In genomic region chr7:32586291-32587221, GRCh38 we compare ENCODE assay signal across 8 cellular contexts.
DNase-seq lines count a peak whose midpoint lies in the region; ATAC-seq and TF ChIP-seq lines count a peak whose summit lies in the region.

No MANE protein-coding gene starts in this region.

- 0 out of 2 replicates have a peak overlapping the region, but pooled peaks have one; percentile 18 for H3K9ac ChIP-seq in iPS-20b (ENCODE audit: low read depth, low read length)

- peaks cover 43% of the 10 kb centered on the region for H3K4me1 Mint-ChIP-seq in activated CD4-positive, alpha-beta memory T cell treated with anti-CD3 and anti-CD28 coated beads, Interleukin-2, amount 10 ng/mL, durations not matched to agents 7 days and 5 days

- DNase-seq in SKM-1 (lab: John Stamatoyannopoulos, UW; ENCODE audit: unreplicated experiment) (peak; percentile 13), SKM-1 treated with dmso at 0.1 percent for 144 hours (lab: John Stamatoyannopoulos, UW; ENCODE audit: unreplicated experiment) (no peak), astrocyte of the hippocampus (ENCODE audit: low read depth, low spot score) (peak; percentile 78), thyroid gland (no peak)
- DNase-seq in activated CD4-positive, alpha-beta memory T cell treated with anti-CD3 and anti-CD28 coated beads, Interleukin-2, amount 10 ng/mL, durations not matched to agents 7 days and 5 days = no peak
- no peak for DNase-seq in activated CD4-positive, alpha-beta T cell treated with anti-CD3 and anti-CD28 coated beads for 48 hours

- TF ChIP-seq CTCF in thyroid gland (IDR thresholded peaks at IDR 0.05) = no peak

- H3K4me3 ChIP-seq in iPS-20b (ENCODE audit: low read length) (no peak overlapping the region), thyroid gland (replicated peaks in 1 of 3) (no peak overlapping the region)

- peak overlapping the region; percentile 10 for H3K27ac ChIP-seq in iPS-20b (ENCODE audit: low read length)
- peak overlapping the region in 2 of 3 donors; percentile 21 to 23 for H3K27ac ChIP-seq in thyroid gland

- TF ChIP-seq POLR2A in thyroid gland (IDR thresholded peaks at IDR 0.05) = no peak

- H3K9me3 ChIP-seq in iPS-20b (ENCODE audit: insufficient read depth, low read depth, low read length) (no peaks in the 10 kb centered on the region), thyroid gland (no peaks in the 10 kb centered on the region)

- intact Hi-C loops in thyroid gland (cut with DNase I) = no loop called here

- H3K36me3 ChIP-seq in iPS-20b (ENCODE audit: insufficient read depth, low read depth, low read length) (peaks cover 58% of the 10 kb centered on the region), thyroid gland (peaks cover 27 to 33% of the 10 kb centered on the region in 2 donors)

- CTCF ChIA-PET in activated CD4-positive, alpha-beta memory T cell treated with anti-CD3 and anti-CD28 coated beads, Interleukin-2, amount 10 ng/mL, durations not matched to agents 7 days and 5 days (lab: Charles Lee) = no interaction called here

- POLR2A ChIA-PET in activated CD4-positive, alpha-beta memory T cell treated with anti-CD3 and anti-CD28 coated beads, Interleukin-2, amount 10 ng/mL, durations not matched to agents 7 days and 5 days (lab: Charles Lee) = interaction anchor here (1.4 kb wide), 1 partner anchor 91 kb away, joined by 3 read pairs; no protein-coding TSS in a partner anchor

- no peaks in the 10 kb centered on the region for H3K9me3 Mint-ChIP-seq in activated CD4-positive, alpha-beta memory T cell treated with anti-CD3 and anti-CD28 coated beads, Interleukin-2, amount 10 ng/mL, durations not matched to agents 7 days and 5 days

- H3K27me3 ChIP-seq in iPS-20b (ENCODE audit: insufficient read depth, low read length) (no peaks in the 10 kb centered on the region), thyroid gland (no peaks in the 10 kb centered on the region)

- ATAC-seq in GM21381 (IDR thresholded peaks at IDR 0.05; ENCODE audit: unreplicated experiment) = no peak

- H3K36me3 Mint-ChIP-seq in activated CD4-positive, alpha-beta memory T cell treated with anti-CD3 and anti-CD28 coated beads, Interleukin-2, amount 10 ng/mL, durations not matched to agents 7 days and 5 days (ENCODE audit: low read depth) = peaks cover 50% of the 10 kb centered on the region

- no peak overlapping the region for H3K27ac Mint-ChIP-seq in activated CD4-positive, alpha-beta memory T cell treated with anti-CD3 and anti-CD28 coated beads, Interleukin-2, amount 10 ng/mL, durations not matched to agents 7 days and 5 days

- H3K27me3 Mint-ChIP-seq in activated CD4-positive, alpha-beta memory T cell treated with anti-CD3 and anti-CD28 coated beads, Interleukin-2, amount 10 ng/mL, durations not matched to agents 7 days and 5 days = no peaks in the 10 kb centered on the region

- no peak overlapping the region for H3K4me3 Mint-ChIP-seq in activated CD4-positive, alpha-beta memory T cell treated with anti-CD3 and anti-CD28 coated beads, Interleukin-2, amount 10 ng/mL, durations not matched to agents 7 days and 5 days

- H3K4me1 ChIP-seq in iPS-20b (ENCODE audit: insufficient read depth, low read length) (peaks cover 14% of the 10 kb centered on the region), thyroid gland (peaks cover 16 to 18% of the 10 kb centered on the region in 2 donors)

- WGBS in thyroid gland, 2 donors = 58 to 63% methylated on average over 5 of the region's 5 CpGs

Comparison
In these comparisons a context has a peak if more than half of its experiments do, and no peak if none do; other contexts are left out.
1. DNase-seq: peak in SKM-1 (single experiment) and astrocyte of the hippocampus (single experiment); none in SKM-1 treated with dmso at 0.1 percent for 144 hours (single experiment), thyroid gland (0 of 2), activated CD4-positive, alpha-beta memory T cell treated with anti-CD3 and anti-CD28 coated beads, Interleukin-2, amount 10 ng/mL, durations not matched to agents 7 days and 5 days (single experiment) and activated CD4-positive, alpha-beta T cell treated with anti-CD3 and anti-CD28 coated beads for 48 hours (single experiment).